Comparison of ENCODE assay signal across 22 cellular contexts in genomic region chr4:156800463-156800862, GRCh38.
DNase-seq lines count a peak whose midpoint lies in the region; ATAC-seq and TF ChIP-seq lines count a peak whose summit lies in the region.
"Had no signal": no experiment of that assay in that cellular context is flagged by ENCODE, and none has a peak within 500 bp of the region (broad histone marks: within the 10 kb centered on the region; RNA-seq: fewer than 3 reads in every experiment).

No MANE protein-coding gene starts in this region.

- peak; percentile 13 for TF ChIP-seq CTCF in brain microvascular endothelial cell (IDR thresholded peaks at IDR 0.05; ENCODE audit: low read depth, low read length, missing control alignments)
- TF ChIP-seq CTCF in progenitor cell of endocrine pancreas (IDR thresholded peaks at IDR 0.05; ENCODE audit: unreplicated experiment), result peak; percentile 29

- H3K4me1 Mint-ChIP-seq in progenitor cell of endocrine pancreas (ENCODE audit: low read depth), result peaks cover 2% of the 10 kb centered on the region
- no peaks in the 10 kb centered on the region for H3K4me1 Mint-ChIP-seq in activated CD4-positive, alpha-beta T cell treated with anti-CD3 and anti-CD28 coated beads, Interleukin-2, amount 10 ng/mL, durations not matched to agents 7 days and 5 days

- no peak overlapping the region for H3K4me3 Mint-ChIP-seq in progenitor cell of endocrine pancreas (ENCODE audit: low read depth)
- H3K4me3 Mint-ChIP-seq in activated CD4-positive, alpha-beta T cell treated with anti-CD3 and anti-CD28 coated beads, Interleukin-2, amount 10 ng/mL, durations not matched to agents 7 days and 5 days, result no peak overlapping the region

- H3K9me3 Mint-ChIP-seq in progenitor cell of endocrine pancreas (ENCODE audit: low read depth), result no peaks in the 10 kb centered on the region
- H3K9me3 Mint-ChIP-seq in activated CD4-positive, alpha-beta T cell treated with anti-CD3 and anti-CD28 coated beads, Interleukin-2, amount 10 ng/mL, durations not matched to agents 7 days and 5 days, result no peaks in the 10 kb centered on the region

- peaks cover 4% of the 10 kb centered on the region for H3K36me3 Mint-ChIP-seq in progenitor cell of endocrine pancreas (ENCODE audit: insufficient read depth)
- no peaks in the 10 kb centered on the region for H3K36me3 Mint-ChIP-seq in activated CD4-positive, alpha-beta T cell treated with anti-CD3 and anti-CD28 coated beads, Interleukin-2, amount 10 ng/mL, durations not matched to agents 7 days and 5 days (ENCODE audit: low read depth)

- H3K27ac ChIP-seq in brain microvascular endothelial cell, result no peak overlapping the region
- H3K27ac ChIP-seq: 22Rv1, KMS-11, right atrium auricular region, upper lobe of left lung had no signal

- CTCF ChIA-PET in activated CD4-positive, alpha-beta T cell treated with anti-CD3 and anti-CD28 coated beads, Interleukin-2, amount 10 ng/mL, durations not matched to agents 7 days and 5 days (lab: Charles Lee), result interaction anchor here (0.6 kb wide), 1 partner anchor 38 kb away, joined by 3 read pairs; no protein-coding TSS in a partner anchor

- H3K4me3 ChIP-seq in brain microvascular endothelial cell (ENCODE audit: low read depth, low read length), result no peak overlapping the region
- H3K4me3 ChIP-seq: right atrium auricular region, upper lobe of left lung had no signal

- H3K36me3 ChIP-seq in brain microvascular endothelial cell (replicated peaks), result no peaks in the 10 kb centered on the region
- H3K36me3 ChIP-seq: right atrium auricular region, upper lobe of left lung had no signal

- no peak overlapping the region for H3K27ac Mint-ChIP-seq in progenitor cell of endocrine pancreas
- H3K27ac Mint-ChIP-seq in activated CD4-positive, alpha-beta T cell treated with anti-CD3 and anti-CD28 coated beads, Interleukin-2, amount 10 ng/mL, durations not matched to agents 7 days and 5 days, result no peak overlapping the region

- no peaks in the 10 kb centered on the region for H3K27me3 ChIP-seq in brain microvascular endothelial cell (replicated peaks)
- H3K27me3 ChIP-seq: right atrium auricular region, upper lobe of left lung had no signal

- ATAC-seq in HG02798 (IDR thresholded peaks at IDR 0.05; ENCODE audit: poor library complexity, unreplicated experiment), result peak; percentile 43
- ATAC-seq: stimulated activated naive CD8-positive, alpha-beta T cell treated with anti-CD3 and anti-CD28 coated beads, Interleukin-15, Interleukin-2, amounts not matched to agents 100 U/mL and 50 U/mL, for 24 hours had no signal

- in situ Hi-C loops in brain microvascular endothelial cell (cut with HindIII; ENCODE audit: low pct_ligation_motif_present, low sequenced_read_pairs), result no loop called here

- H3K27me3 Mint-ChIP-seq in progenitor cell of endocrine pancreas, result no peaks in the 10 kb centered on the region
- H3K27me3 Mint-ChIP-seq in activated CD4-positive, alpha-beta T cell treated with anti-CD3 and anti-CD28 coated beads, Interleukin-2, amount 10 ng/mL, durations not matched to agents 7 days and 5 days, result no peaks in the 10 kb centered on the region

- POLR2A ChIA-PET in activated CD4-positive, alpha-beta T cell treated with anti-CD3 and anti-CD28 coated beads, Interleukin-2, amount 10 ng/mL, durations not matched to agents 7 days and 5 days (lab: Charles Lee), result no interaction called here

- DNase-seq in DMS53 (lab: John Stamatoyannopoulos, UW), result peak; percentile 10
- DNase-seq in DMS53 treated with DMSO at 0.1 percent for 48 hours (lab: John Stamatoyannopoulos, UW; ENCODE audit: unreplicated experiment), result no peak
- DNase-seq in brain microvascular endothelial cell, result no peak
- no peak for DNase-seq in progenitor cell of endocrine pancreas (ENCODE audit: low spot score, unreplicated experiment)
- DNase-seq in NCI-H2107 (lab: John Stamatoyannopoulos, UW), result no peak
- no peak for DNase-seq in activated CD4-positive, alpha-beta T cell treated with anti-CD3 and anti-CD28 coated beads, Interleukin-2, amount 10 ng/mL, durations not matched to agents 7 days and 5 days
- DNase-seq in GM19238 (ENCODE audit: insufficient read length, low spot score), result no peak
- DNase-seq: caudate nucleus; effector CD4-positive, alpha-beta T cell; hypothalamus; midbrain; NCI-H2171 treated with DMSO at 0.1 percent for 48 hours; NK-92 treated with Interleukin-12 subunit alpha and Interleukin-12 subunit beta, amount 100 ng/mL, for 24 hours; nucleus accumbens; SHP77 treated with DMSO at 0.1 percent for 48 hours; stimulated activated naive CD8-positive, alpha-beta T cell treated with anti-CD3 and anti-CD28 coated beads, Interleukin-15, Interleukin-2, amounts not matched to agents 100 U/mL and 50 U/mL, for 24 hours; T-helper 9 cell; upper lobe of left lung had no signal
